ENCODE assay signal across 20 cellular contexts in the genomic region with DNA sequence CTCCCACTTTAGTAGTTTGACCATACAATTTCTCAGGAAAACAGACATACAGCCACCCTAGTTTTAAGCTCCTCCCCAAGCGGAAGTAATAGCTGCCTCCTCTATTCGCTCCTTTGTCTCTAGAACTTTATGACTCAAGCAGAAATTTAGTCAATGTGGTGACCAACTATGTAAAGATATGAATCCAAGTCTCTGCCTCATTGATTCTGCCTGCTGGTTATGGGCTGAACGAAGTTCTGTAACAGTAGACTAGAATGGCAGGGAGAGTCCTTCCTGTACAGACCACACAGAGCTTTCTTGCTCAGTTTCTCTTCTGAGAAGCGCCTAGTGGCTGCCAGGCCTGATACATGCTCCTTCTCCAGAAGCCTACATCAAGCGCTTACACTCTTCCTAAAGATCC.
"Had no signal": no experiment of that assay in that cellular context is flagged by ENCODE, and none has a peak within 500 bp of the region (broad histone marks: within the 10 kb centered on the region; RNA-seq: fewer than 3 reads in every experiment).

No MANE protein-coding gene starts in this region.

- H3K27me3 ChIP-seq: SJCRH30 had no signal

- H3K4me1 ChIP-seq: SJCRH30 had no signal

- H3K27ac ChIP-seq: KMS-11, RWPE1, SJCRH30 had no signal

- H3K4me2 ChIP-seq: KMS-11 had no signal

- H3K9me3 ChIP-seq: SJCRH30 had no signal

- ATAC-seq: SK-N-SH treated with all-trans-retinoic acid at 6 μM for 48 hours had no signal

- DNase-seq: IMR-90, Kasumi-1, MM.1S, NCI-H1092 treated with DMSO at 0.1 percent for 48 hours, NCI-H1436, NCI-H187, NCI-H2029, NCI-H2081 treated with DMSO at 0.1 percent for 48 hours, NCI-H2171, NCI-H226, NCI-H446, NCI-H510A, NCI-H524 treated with DMSO at 0.1 percent for 48 hours, NCI-H69, NCI-H774, SHP77 treated with DMSO at 0.1 percent for 48 hours, SJCRH30 had no signal

- H3K36me3 ChIP-seq: SJCRH30 had no signal

- H3K9ac ChIP-seq: KMS-11 had no signal

- H3K4me3 ChIP-seq: SJCRH30 had no signal
